ENCODE assay signal across 10 cellular contexts in genomic region chr2:156896294-156896693, GRCh38.
DNase-seq lines count a peak whose midpoint lies in the region; ATAC-seq and TF ChIP-seq lines count a peak whose summit lies in the region.
"Had no signal": no experiment of that assay in that cellular context is flagged by ENCODE, and none has a peak within 500 bp of the region (broad histone marks: within the 10 kb centered on the region; RNA-seq: fewer than 3 reads in every experiment).

No MANE protein-coding gene starts in this region.

- no peak for TF ChIP-seq CTCF in NB4 (IDR thresholded peaks at IDR 0.05; ENCODE audit: low read depth, low read length)

- H3K36me3 Mint-ChIP-seq in activated T-cell treated with anti-CD3 and anti-CD28 coated beads, Interleukin-2, amount 50 U/mL, for 72 hours (ENCODE audit: insufficient read depth in 2 of 2), result no peaks in the 10 kb centered on the region
- no peaks in the 10 kb centered on the region for H3K36me3 Mint-ChIP-seq in stimulated activated memory B cell treated with anti-CD40 and anti-IgM and Interleukin-4, amounts not matched to agents 10 μg/mL and 1 μg/mL and 100 μg/mL, for 72 hours

- no peak overlapping the region for H3K27ac Mint-ChIP-seq in activated T-cell treated with anti-CD3 and anti-CD28 coated beads, Interleukin-2, amount 50 U/mL, for 72 hours
- no peak overlapping the region for H3K27ac Mint-ChIP-seq in stimulated activated memory B cell treated with anti-CD40 and anti-IgM and Interleukin-4, amounts not matched to agents 10 μg/mL and 1 μg/mL and 100 μg/mL, for 72 hours
- H3K27ac Mint-ChIP-seq: B cell had no signal

- H3K9me3 Mint-ChIP-seq in activated T-cell treated with anti-CD3 and anti-CD28 coated beads, Interleukin-2, amount 50 U/mL, for 72 hours, result no peaks in the 10 kb centered on the region
- H3K9me3 Mint-ChIP-seq in stimulated activated memory B cell treated with anti-CD40 and anti-IgM and Interleukin-4, amounts not matched to agents 10 μg/mL and 1 μg/mL and 100 μg/mL, for 72 hours, result peaks cover 3% of the 10 kb centered on the region

- TF ChIP-seq POLR2A in NB4 (IDR thresholded peaks at IDR 0.05; ENCODE audit: extremely low read depth, insufficient read length), result no peak

- ATAC-seq in activated T-cell treated with anti-CD3 and anti-CD28 coated beads, Interleukin-2, amount 50 U/mL, for 72 hours (replicated peaks in 1 of 2), result peak; percentile 44 to 48
- ATAC-seq in HG02798 (IDR thresholded peaks at IDR 0.05; ENCODE audit: poor library complexity, unreplicated experiment), result peak; percentile 95
- ATAC-seq in stimulated activated memory B cell treated with anti-CD40 and anti-IgM and Interleukin-4, amounts not matched to agents 10 μg/mL and 1 μg/mL and 100 μg/mL, for 72 hours, result peak; percentile 61

- peaks cover 22% of the 10 kb centered on the region for H3K4me1 Mint-ChIP-seq in activated T-cell treated with anti-CD3 and anti-CD28 coated beads, Interleukin-2, amount 50 U/mL, for 72 hours (ENCODE audit: low read depth)
- H3K4me1 Mint-ChIP-seq in stimulated activated memory B cell treated with anti-CD40 and anti-IgM and Interleukin-4, amounts not matched to agents 10 μg/mL and 1 μg/mL and 100 μg/mL, for 72 hours, result no peaks in the 10 kb centered on the region
- H3K4me1 Mint-ChIP-seq: B cell had no signal

- peaks cover 36% of the 10 kb centered on the region for H3K27me3 Mint-ChIP-seq in activated T-cell treated with anti-CD3 and anti-CD28 coated beads, Interleukin-2, amount 50 U/mL, for 72 hours (ENCODE audit: low read depth)
- H3K27me3 Mint-ChIP-seq in stimulated activated memory B cell treated with anti-CD40 and anti-IgM and Interleukin-4, amounts not matched to agents 10 μg/mL and 1 μg/mL and 100 μg/mL, for 72 hours, result peaks cover 15% of the 10 kb centered on the region

- intact Hi-C loops in posterior vena cava (cut with DNase I), result no loop called here

- no peak for DNase-seq in activated T-cell treated with anti-CD3 and anti-CD28 coated beads, Interleukin-2, amount 50 U/mL, for 72 hours
- no peak for DNase-seq in activated T-cell treated with anti-CD3 and anti-CD28 coated beads, Interleukin-2, amount 50 U/mL, for 48 hours
- peak; percentile 13 for DNase-seq in NB4 (ENCODE audit: low read depth)
- no peak for DNase-seq in posterior vena cava (ENCODE audit: low spot score)
- DNase-seq in activated gamma-delta T cell treated with Interleukin-2 at 50 U/mL for 16 hours, result no peak
- no peak for DNase-seq in putamen (ENCODE audit: low spot score)
- DNase-seq: NCI-H1105 treated with DMSO at 0.1 percent for 48 hours had no signal

- no peak overlapping the region for H3K4me3 Mint-ChIP-seq in activated T-cell treated with anti-CD3 and anti-CD28 coated beads, Interleukin-2, amount 50 U/mL, for 72 hours
- no peak overlapping the region for H3K4me3 Mint-ChIP-seq in stimulated activated memory B cell treated with anti-CD40 and anti-IgM and Interleukin-4, amounts not matched to agents 10 μg/mL and 1 μg/mL and 100 μg/mL, for 72 hours
- H3K4me3 Mint-ChIP-seq: B cell had no signal

- no peak overlapping the region for H3K4me3 ChIP-seq in NB4 (ENCODE audit: low read depth, low read length)
